1 cellular context compared by ENCODE assay signal in the genomic region with DNA sequence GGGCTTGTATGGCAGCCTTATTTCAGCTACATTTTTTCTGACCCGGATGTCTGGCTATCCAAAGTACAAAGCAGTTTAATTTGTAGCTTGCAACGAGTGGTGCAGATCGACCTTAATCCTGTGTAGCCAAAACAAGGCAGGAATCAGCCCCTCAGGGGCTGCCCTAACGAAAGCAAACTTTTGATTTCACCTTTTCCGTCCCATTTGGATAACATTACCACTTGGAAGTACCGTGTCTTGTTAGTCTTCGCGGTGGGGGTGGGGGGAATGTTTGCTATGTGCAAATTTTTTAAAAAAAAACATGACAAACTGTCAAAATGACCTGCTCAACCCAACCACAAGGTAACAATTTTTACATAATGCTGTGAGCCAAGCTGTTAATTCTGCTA.
TF ChIP-seq lines count a peak whose summit lies in the region.

No MANE protein-coding gene starts in this region.

TF ChIP-seq in IMR-90, 13 proteins besides CTCF, POLR2A, EP300 and RAD21 (continued from another document):
- TF ChIP-seq CEBPB (IDR thresholded peaks at IDR 0.05; ENCODE audit: low read depth, low read length) (no peak), BHLHE40 (IDR thresholded peaks at IDR 0.05; ENCODE audit: low read depth, low read length) (no peak), CHD1 (IDR thresholded peaks at IDR 0.05; ENCODE audit: low read depth, low read length) (no peak), ELK1 (IDR thresholded peaks at IDR 0.05; ENCODE audit: borderline replicate concordance, low read depth, low read length) (no peak), RCOR1 (IDR thresholded peaks at IDR 0.05; ENCODE audit: insufficient replicate concordance, low read length) (no peak), RFX5 (IDR thresholded peaks at IDR 0.05; ENCODE audit: low read depth, low read length) (no peak)
TF ChIP-seq in IMR-90: peak in this region for 0.
